ENCODE assay signal across 9 cellular contexts in the genomic region with DNA sequence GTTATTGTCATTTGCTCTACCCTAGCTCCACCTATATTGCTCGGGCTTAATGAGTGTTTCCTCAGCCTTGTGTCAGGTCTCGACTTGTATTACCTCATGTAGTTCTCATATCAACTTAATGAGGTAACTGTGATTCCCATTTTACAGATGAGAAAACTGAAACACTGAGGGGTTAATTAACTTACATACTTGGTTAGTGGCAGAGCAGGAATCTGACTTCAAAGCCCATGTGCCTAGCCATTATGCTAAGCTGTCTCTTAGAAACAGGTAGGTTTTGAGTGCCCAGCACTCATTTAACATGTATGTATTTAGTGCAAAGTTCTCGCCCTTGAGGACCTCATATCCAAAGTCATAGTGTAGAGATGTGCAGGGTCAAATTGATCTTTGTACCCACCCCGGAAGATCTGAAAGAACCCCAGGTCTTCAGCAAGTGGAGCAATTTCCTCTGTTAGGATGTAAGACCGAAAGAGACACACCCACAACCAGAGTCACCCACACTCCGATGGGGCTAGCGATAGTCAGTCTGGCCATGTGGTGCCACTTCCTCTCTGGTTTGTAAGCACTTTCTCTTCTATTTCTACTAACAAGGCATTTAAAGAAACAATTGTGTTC.
DNase-seq lines count a peak whose midpoint lies in the region; ATAC-seq, FAIRE-seq and TF ChIP-seq lines count a peak whose summit lies in the region.
"Had no signal": no experiment of that assay in that cellular context is flagged by ENCODE, and none has a peak within 500 bp of the region (broad histone marks: within the 10 kb centered on the region; RNA-seq: fewer than 3 reads in every experiment).

No MANE protein-coding gene starts in this region.

- H3K27me3 ChIP-seq in CD4-positive, alpha-beta memory T cell (ENCODE audit: insufficient read depth, low read length), result no peaks in the 10 kb centered on the region
- H3K27me3 ChIP-seq in HepG2 (ENCODE audit: control insufficient read depth in 1 of 2, insufficient read depth in 2 of 2, low read length in 2 of 2), result peaks cover 0 to 4% of the 10 kb centered on the region in 2 experiments; a peak in 1 of 5 replicates

- DNase-seq in CD4-positive, alpha-beta memory T cell, result peak; percentile 77 to 87 (median 81)
- DNase-seq in KG1 (lab: John Stamatoyannopoulos, UW) (peak; percentile 48), HepG2 (ENCODE audit: low spot score) (no peak), superior temporal gyrus (ENCODE audit: extremely low spot score) (no peak), DMS153 (lab: John Stamatoyannopoulos, UW) (no peak)
- peak; percentile 90 for DNase-seq in activated CD4-positive, alpha-beta memory T cell treated with anti-CD3 and anti-CD28 coated beads, Interleukin-2, amount 10 ng/mL, durations not matched to agents 7 days and 5 days

- no peak overlapping the region for H2AFZ ChIP-seq in HepG2 (ENCODE audit: low read length)

- H3K9me3 Mint-ChIP-seq in CD4-positive, alpha-beta memory T cell, result peaks cover 0 to 8% (median 3%) of the 10 kb centered on the region in 8 donors
- H3K9me3 Mint-ChIP-seq in activated CD4-positive, alpha-beta memory T cell treated with anti-CD3 and anti-CD28 coated beads, Interleukin-2, amount 10 ng/mL, durations not matched to agents 7 days and 5 days, result peaks cover 6% of the 10 kb centered on the region
- no peaks in the 10 kb centered on the region for H3K9me3 Mint-ChIP-seq in stimulated activated naive CD8-positive, alpha-beta T cell treated with anti-CD3 and anti-CD28 coated beads, Interleukin-15, Interleukin-2, amounts not matched to agents 100 ng/mL and 50 ng/mL, for 24 hours

- no peaks in the 10 kb centered on the region for H4K20me1 ChIP-seq in HepG2 (ENCODE audit: insufficient read depth, low read length)

- in situ Hi-C loops in HepG2 (cut with HindIII; ENCODE audit: extremely low pct_ligation_motif_present, low pct_unique_long_range_greater_than_20kb), result no loop called here

- TF ChIP-seq CTCF in HepG2 (CRISPR knock-in tag; IDR thresholded peaks at IDR 0.05), result no peak

- intact Hi-C loops in CD4-positive, alpha-beta memory T cell (cut with micrococcal nuclease), result loop anchor here (1.0 to 10.0 kb wide), 4 partner anchors 8 to 729 kb away; partner anchors contain the start of gene SLC39A10
- intact Hi-C loops in HepG2 (cut with micrococcal nuclease; ENCODE audit: unreplicated experiment), result no loop called here

- H3K79me2 ChIP-seq in HepG2 (ENCODE audit: insufficient read depth, low read length), result no peaks in the 10 kb centered on the region

- ATAC-seq in GM21528 (IDR thresholded peaks at IDR 0.05; ENCODE audit: low FRiP score, unreplicated experiment) (peak; percentile 93), HepG2 (no peak)

- H3K4me1 ChIP-seq in CD4-positive, alpha-beta memory T cell (ENCODE audit: insufficient read depth, low read length), result peaks cover 89% of the 10 kb centered on the region
- no peaks in the 10 kb centered on the region for H3K4me1 ChIP-seq in HepG2 (ENCODE audit: insufficient read depth, low read length)

- BruUV-seq in HepG2 (replicated peaks; lab: Mats Ljungman, UMichigan), result no TSS peak

- no peak overlapping the region for H3K4me2 ChIP-seq in HepG2 (ENCODE audit: low read depth, low read length)

- no peaks in the 10 kb centered on the region for H3K36me3 ChIP-seq in CD4-positive, alpha-beta memory T cell (ENCODE audit: insufficient read depth, low read length)
- H3K36me3 ChIP-seq in HepG2 (replicated peaks in 1 of 2; ENCODE audit: control insufficient read depth in 1 of 2, insufficient read depth in 2 of 2, low read length in 2 of 2), result no peaks in the 10 kb centered on the region

- TF ChIP-seq POLR2A in HepG2 (IDR thresholded peaks at IDR 0.05; ENCODE audit: insufficient read depth in 1 of 2, low read depth in 2 of 2, low read length in 2 of 2), result no peak

- H3K4me3 Mint-ChIP-seq in CD4-positive, alpha-beta memory T cell, result peak overlapping the region; percentile 43 to 91 (median 68)
- H3K4me3 Mint-ChIP-seq in activated CD4-positive, alpha-beta memory T cell treated with anti-CD3 and anti-CD28 coated beads, Interleukin-2, amount 10 ng/mL, durations not matched to agents 7 days and 5 days, result peak overlapping the region; percentile 36
- peak overlapping the region; percentile 61 for H3K4me3 Mint-ChIP-seq in stimulated activated naive CD8-positive, alpha-beta T cell treated with anti-CD3 and anti-CD28 coated beads, Interleukin-15, Interleukin-2, amounts not matched to agents 100 ng/mL and 50 ng/mL, for 24 hours

- H3K27ac Mint-ChIP-seq in CD4-positive, alpha-beta memory T cell, result peak overlapping the region; percentile 72 to 98 (median 89)
- peak overlapping the region; percentile 95 for H3K27ac Mint-ChIP-seq in activated CD4-positive, alpha-beta memory T cell treated with anti-CD3 and anti-CD28 coated beads, Interleukin-2, amount 10 ng/mL, durations not matched to agents 7 days and 5 days
- peak overlapping the region; percentile 97 for H3K27ac Mint-ChIP-seq in stimulated activated naive CD8-positive, alpha-beta T cell treated with anti-CD3 and anti-CD28 coated beads, Interleukin-15, Interleukin-2, amounts not matched to agents 100 ng/mL and 50 ng/mL, for 24 hours

- WGBS in HepG2 (ENCODE audit: low lambda C conversion rate), result 13% methylated on average over 7 of the region's 7 CpGs

- no peak for TF ChIP-seq RAD21 in HepG2 (CRISPR knock-in tag; IDR thresholded peaks at IDR 0.05)

- no peak for FAIRE-seq in HepG2 (lab: Jason Lieb, UNC)

- CTCF ChIA-PET in CD4-positive, alpha-beta memory T cell (lab: Charles Lee; ENCODE audit: partially characterized antibody), result interaction anchor here (0.9 to 10.8 kb wide), 9 partner anchors 8 to 130 kb away, joined by 3 to 126 read pairs (median 14); partner anchors contain the start of gene SLC39A10
- CTCF ChIA-PET in activated CD4-positive, alpha-beta memory T cell treated with anti-CD3 and anti-CD28 coated beads, Interleukin-2, amount 10 ng/mL, durations not matched to agents 7 days and 5 days (lab: Charles Lee), result interaction anchor here (1.1 to 8.1 kb wide), 7 partner anchors 8 to 532 kb away, joined by 3 to 81 read pairs (median 10); partner anchors contain the start of gene DNAH7
- CTCF ChIA-PET in HepG2 (lab: Yijun Ruan, JAX; ENCODE audit: low intra/inter-chr PET ratio, low total read pairs), result no interaction called here

- peak overlapping the region; percentile 27 for H3K27ac ChIP-seq in CD4-positive, alpha-beta memory T cell (ENCODE audit: low read depth, low read length)
- no peak overlapping the region for H3K27ac ChIP-seq in HepG2 (ENCODE audit: extremely low read length, insufficient read depth, low read length)
- H3K27ac ChIP-seq: C4-2B had no signal

- H3K9ac ChIP-seq in HepG2 (ENCODE audit: insufficient read depth, low read depth, low read length), result no peak overlapping the region

- H3K4me1 Mint-ChIP-seq in CD4-positive, alpha-beta memory T cell, result peaks cover 70 to 86% (median 79%) of the 10 kb centered on the region in 4 donors
- H3K4me1 Mint-ChIP-seq in activated CD4-positive, alpha-beta memory T cell treated with anti-CD3 and anti-CD28 coated beads, Interleukin-2, amount 10 ng/mL, durations not matched to agents 7 days and 5 days, result peaks cover 91% of the 10 kb centered on the region
- peaks cover 89% of the 10 kb centered on the region for H3K4me1 Mint-ChIP-seq in stimulated activated naive CD8-positive, alpha-beta T cell treated with anti-CD3 and anti-CD28 coated beads, Interleukin-15, Interleukin-2, amounts not matched to agents 100 ng/mL and 50 ng/mL, for 24 hours (ENCODE audit: low read depth)

- H3K27me3 Mint-ChIP-seq in CD4-positive, alpha-beta memory T cell, result no peaks in the 10 kb centered on the region
- H3K27me3 Mint-ChIP-seq in activated CD4-positive, alpha-beta memory T cell treated with anti-CD3 and anti-CD28 coated beads, Interleukin-2, amount 10 ng/mL, durations not matched to agents 7 days and 5 days, result no peaks in the 10 kb centered on the region
- H3K27me3 Mint-ChIP-seq in stimulated activated naive CD8-positive, alpha-beta T cell treated with anti-CD3 and anti-CD28 coated beads, Interleukin-15, Interleukin-2, amounts not matched to agents 100 ng/mL and 50 ng/mL, for 24 hours, result no peaks in the 10 kb centered on the region

- POLR2A ChIA-PET in CD4-positive, alpha-beta memory T cell (lab: Charles Lee; ENCODE audit: partially characterized antibody), result interaction anchor here (0.6 to 18.4 kb wide), 13 partner anchors 9 to 635 kb away, joined by 3 to 423 read pairs (median 4); partner anchors contain the start of genes SLC39A10 and STK17B
- POLR2A ChIA-PET in activated CD4-positive, alpha-beta memory T cell treated with anti-CD3 and anti-CD28 coated beads, Interleukin-2, amount 10 ng/mL, durations not matched to agents 7 days and 5 days (lab: Charles Lee), result interaction anchor here (0.7 to 20.0 kb wide), 10 partner anchors 9 to 648 kb away, joined by 3 to 824 read pairs (median 10); partner anchors contain the start of genes DNAH7 and SLC39A10
- POLR2A ChIA-PET in HepG2 (lab: Yijun Ruan, JAX), result no interaction called here

- peaks cover 4 to 8% of the 10 kb centered on the region in 2 donors for H3K36me3 Mint-ChIP-seq in CD4-positive, alpha-beta memory T cell
- peaks cover 45% of the 10 kb centered on the region for H3K36me3 Mint-ChIP-seq in activated CD4-positive, alpha-beta memory T cell treated with anti-CD3 and anti-CD28 coated beads, Interleukin-2, amount 10 ng/mL, durations not matched to agents 7 days and 5 days (ENCODE audit: low read depth)
- H3K36me3 Mint-ChIP-seq in stimulated activated naive CD8-positive, alpha-beta T cell treated with anti-CD3 and anti-CD28 coated beads, Interleukin-15, Interleukin-2, amounts not matched to agents 100 ng/mL and 50 ng/mL, for 24 hours (ENCODE audit: low read depth), result peaks cover 5% of the 10 kb centered on the region

- H3K4me3 ChIP-seq in CD4-positive, alpha-beta memory T cell (ENCODE audit: low read length in 2 of 2), result peak overlapping the region; percentile 23 to 32
- H3K4me3 ChIP-seq in HepG2 (replicated peaks in 1 of 3; ENCODE audit: insufficient read depth in 1 of 3, low read depth in 2 of 3, low read length in 3 of 3), result no peak overlapping the region

- H3K9me3 ChIP-seq in CD4-positive, alpha-beta memory T cell (ENCODE audit: control insufficient read depth in 1 of 2, low read length in 2 of 2), result no peaks in the 10 kb centered on the region
- H3K9me3 ChIP-seq in HepG2 (ENCODE audit: low read length), result no peaks in the 10 kb centered on the region

- TF ChIP-seq EP300 in HepG2 (IDR thresholded peaks at IDR 0.05; ENCODE audit: low read depth in 2 of 2, low read length in 2 of 2) (no peak), HepG2 (CRISPR knock-in tag; IDR thresholded peaks at IDR 0.05; ENCODE audit: borderline replicate concordance) (no peak)

TF ChIP-seq in HepG2, 621 proteins besides CTCF, POLR2A, EP300 and RAD21:
- TF ChIP-seq ZNF629 (CRISPR knock-in tag; conservative IDR thresholded peaks at IDR 0.05), result 0 out of 2 replicates have a peak, but pooled peaks have one; percentile 9
- TF ChIP-seq NFE2L2 (IDR thresholded peaks at IDR 0.05; ENCODE audit: low read length), result no peak
TF ChIP-seq in HepG2: peak in this region for 1.

Comparison
In these comparisons a context has a peak if more than half of its experiments do, and no peak if none do; other contexts are left out.
1. DNase-seq: peak in CD4-positive, alpha-beta memory T cell (5 of 5), KG1 (single experiment) and activated CD4-positive, alpha-beta memory T cell treated with anti-CD3 and anti-CD28 coated beads, Interleukin-2, amount 10 ng/mL, durations not matched to agents 7 days and 5 days (single experiment); none in HepG2 (single experiment), superior temporal gyrus (single experiment) and DMS153 (single experiment).
2. H3K4me3 ChIP-seq: peak in CD4-positive, alpha-beta memory T cell (2 of 2); none in HepG2 (0 of 3).
3. Peak in every context shown above with its lines, with median percentiles within 50 percentile points of each other: H3K27ac Mint-ChIP-seq and H3K4me3 Mint-ChIP-seq.